In the genomic region with DNA sequence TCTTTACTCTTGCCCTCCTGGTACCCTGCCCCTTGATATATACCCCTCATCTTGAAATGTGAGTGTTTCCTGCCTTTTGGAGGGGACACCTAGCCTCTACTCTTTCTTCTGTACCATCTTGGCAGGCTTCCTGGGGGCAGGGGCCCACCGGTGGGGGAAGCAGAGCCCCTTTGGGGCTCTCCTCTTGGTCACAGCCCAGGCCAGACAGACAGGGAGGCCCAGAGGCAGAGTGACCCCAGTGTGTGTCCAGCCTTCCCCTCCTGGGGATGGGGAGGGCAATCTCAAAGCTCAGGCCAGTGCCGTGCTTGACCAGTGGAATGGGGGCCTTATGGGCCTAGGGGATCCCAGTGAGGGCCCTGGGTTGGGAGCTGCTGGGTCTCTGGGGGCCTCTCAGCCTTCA, we compare ENCODE assay signal across 1 cellular context.
TF ChIP-seq lines count a peak whose summit lies in the region.

No MANE protein-coding gene starts in this region.

TF ChIP-seq in SK-N-SH treated with all-trans-retinoic acid at 6 μM for 48 hours, 23 proteins besides CTCF, POLR2A, EP300 and RAD21:
- TF ChIP-seq, protein P1, sequence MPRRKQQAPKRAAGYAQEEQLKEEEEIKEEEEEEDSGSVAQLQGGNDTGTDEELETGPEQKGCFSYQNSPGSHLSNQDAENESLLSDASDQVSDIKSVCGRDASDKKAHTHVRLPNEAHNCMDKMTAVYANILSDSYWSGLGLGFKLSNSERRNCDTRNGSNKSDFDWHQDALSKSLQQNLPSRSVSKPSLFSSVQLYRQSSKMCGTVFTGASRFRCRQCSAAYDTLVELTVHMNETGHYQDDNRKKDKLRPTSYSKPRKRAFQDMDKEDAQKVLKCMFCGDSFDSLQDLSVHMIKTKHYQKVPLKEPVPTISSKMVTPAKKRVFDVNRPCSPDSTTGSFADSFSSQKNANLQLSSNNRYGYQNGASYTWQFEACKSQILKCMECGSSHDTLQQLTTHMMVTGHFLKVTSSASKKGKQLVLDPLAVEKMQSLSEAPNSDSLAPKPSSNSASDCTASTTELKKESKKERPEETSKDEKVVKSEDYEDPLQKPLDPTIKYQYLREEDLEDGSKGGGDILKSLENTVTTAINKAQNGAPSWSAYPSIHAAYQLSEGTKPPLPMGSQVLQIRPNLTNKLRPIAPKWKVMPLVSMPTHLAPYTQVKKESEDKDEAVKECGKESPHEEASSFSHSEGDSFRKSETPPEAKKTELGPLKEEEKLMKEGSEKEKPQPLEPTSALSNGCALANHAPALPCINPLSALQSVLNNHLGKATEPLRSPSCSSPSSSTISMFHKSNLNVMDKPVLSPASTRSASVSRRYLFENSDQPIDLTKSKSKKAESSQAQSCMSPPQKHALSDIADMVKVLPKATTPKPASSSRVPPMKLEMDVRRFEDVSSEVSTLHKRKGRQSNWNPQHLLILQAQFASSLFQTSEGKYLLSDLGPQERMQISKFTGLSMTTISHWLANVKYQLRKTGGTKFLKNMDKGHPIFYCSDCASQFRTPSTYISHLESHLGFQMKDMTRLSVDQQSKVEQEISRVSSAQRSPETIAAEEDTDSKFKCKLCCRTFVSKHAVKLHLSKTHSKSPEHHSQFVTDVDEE (CRISPR knock-in tag; IDR thresholded peaks at IDR 0.05): no peak
- TF ChIP-seq ARNTL (CRISPR knock-in tag; IDR thresholded peaks at IDR 0.05; ENCODE audit: borderline replicate concordance, low read depth) (no peak), CSDC2 (CRISPR knock-in tag; IDR thresholded peaks at IDR 0.05) (no peak), ZFP3 (CRISPR knock-in tag; IDR thresholded peaks at IDR 0.05) (no peak), SNAI2 (CRISPR knock-in tag; IDR thresholded peaks at IDR 0.05) (no peak), OSR1 (CRISPR knock-in tag; IDR thresholded peaks at IDR 0.05) (no peak), GLIS3 (CRISPR knock-in tag; IDR thresholded peaks at IDR 0.05) (no peak), ZFP30 (CRISPR knock-in tag; IDR thresholded peaks at IDR 0.05) (no peak), PPARA (CRISPR knock-in tag; IDR thresholded peaks at IDR 0.05; ENCODE audit: borderline replicate concordance) (no peak), ZNF70 (CRISPR knock-in tag; IDR thresholded peaks at IDR 0.05) (no peak)
- TF ChIP-seq, protein P2, sequence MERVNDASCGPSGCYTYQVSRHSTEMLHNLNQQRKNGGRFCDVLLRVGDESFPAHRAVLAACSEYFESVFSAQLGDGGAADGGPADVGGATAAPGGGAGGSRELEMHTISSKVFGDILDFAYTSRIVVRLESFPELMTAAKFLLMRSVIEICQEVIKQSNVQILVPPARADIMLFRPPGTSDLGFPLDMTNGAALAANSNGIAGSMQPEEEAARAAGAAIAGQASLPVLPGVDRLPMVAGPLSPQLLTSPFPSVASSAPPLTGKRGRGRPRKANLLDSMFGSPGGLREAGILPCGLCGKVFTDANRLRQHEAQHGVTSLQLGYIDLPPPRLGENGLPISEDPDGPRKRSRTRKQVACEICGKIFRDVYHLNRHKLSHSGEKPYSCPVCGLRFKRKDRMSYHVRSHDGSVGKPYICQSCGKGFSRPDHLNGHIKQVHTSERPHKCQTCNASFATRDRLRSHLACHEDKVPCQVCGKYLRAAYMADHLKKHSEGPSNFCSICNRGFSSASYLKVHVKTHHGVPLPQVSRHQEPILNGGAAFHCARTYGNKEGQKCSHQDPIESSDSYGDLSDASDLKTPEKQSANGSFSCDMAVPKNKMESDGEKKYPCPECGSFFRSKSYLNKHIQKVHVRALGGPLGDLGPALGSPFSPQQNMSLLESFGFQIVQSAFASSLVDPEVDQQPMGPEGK (CRISPR knock-in tag; IDR thresholded peaks at IDR 0.05; ENCODE audit: borderline replicate concordance): no peak
- TF ChIP-seq, protein P3, sequence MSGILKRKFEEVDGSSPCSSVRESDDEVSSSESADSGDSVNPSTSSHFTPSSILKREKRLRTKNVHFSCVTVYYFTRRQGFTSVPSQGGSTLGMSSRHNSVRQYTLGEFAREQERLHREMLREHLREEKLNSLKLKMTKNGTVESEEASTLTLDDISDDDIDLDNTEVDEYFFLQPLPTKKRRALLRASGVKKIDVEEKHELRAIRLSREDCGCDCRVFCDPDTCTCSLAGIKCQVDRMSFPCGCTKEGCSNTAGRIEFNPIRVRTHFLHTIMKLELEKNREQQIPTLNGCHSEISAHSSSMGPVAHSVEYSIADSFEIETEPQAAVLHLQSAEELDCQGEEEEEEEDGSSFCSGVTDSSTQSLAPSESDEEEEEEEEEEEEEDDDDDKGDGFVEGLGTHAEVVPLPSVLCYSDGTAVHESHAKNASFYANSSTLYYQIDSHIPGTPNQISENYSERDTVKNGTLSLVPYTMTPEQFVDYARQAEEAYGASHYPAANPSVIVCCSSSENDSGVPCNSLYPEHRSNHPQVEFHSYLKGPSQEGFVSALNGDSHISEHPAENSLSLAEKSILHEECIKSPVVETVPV (CRISPR knock-in tag; IDR thresholded peaks at IDR 0.05): no peak
